8 cellular contexts compared by ENCODE assay signal in genomic region chr1:241639040-241639652, GRCh38. TPM values are rescaled to one million over a fixed set of nuclear protein-coding genes. Genes with fewer than 3 reads are reported as not detected.
DNase-seq lines count a peak whose midpoint lies in the region; ATAC-seq and TF ChIP-seq lines count a peak whose summit lies in the region.

No MANE protein-coding gene starts in this region.

- peaks cover 46% of the 10 kb centered on the region for H3K27me3 Mint-ChIP-seq in endodermal cell (ENCODE audit: insufficient read depth)
- peaks cover 2% of the 10 kb centered on the region for H3K27me3 Mint-ChIP-seq in neural progenitor cell (ENCODE audit: insufficient read depth, low read depth)

- H3K9ac ChIP-seq in endodermal cell (ENCODE audit: extremely low read depth, low read length, poor library complexity, severe bottlenecking) = peak overlapping the region; percentile 6
- peak overlapping the region; percentile 38 for H3K9ac ChIP-seq in neural progenitor cell

- TF ChIP-seq CTCF in A673 (conservative IDR thresholded peaks at IDR 0.05; ENCODE audit: low read depth, low read length) (no peak), GM13977 (IDR thresholded peaks at IDR 0.05; ENCODE audit: extremely low read depth, insufficient read depth, missing control alignments) (no peak), PC-9 (conservative IDR thresholded peaks at IDR 0.05) (no peak), endodermal cell (conservative IDR thresholded peaks at IDR 0.05) (no peak), neural progenitor cell (IDR thresholded peaks at IDR 0.05) (no peak)

- H3K36me3 ChIP-seq in A673 (ENCODE audit: insufficient read depth, low read length, poor library complexity, severe bottlenecking) (no peaks in the 10 kb centered on the region), PC-9 (ENCODE audit: low read depth) (peaks cover 27% of the 10 kb centered on the region), endodermal cell (ENCODE audit: control insufficient read depth, insufficient read depth, low read length) (no peaks in the 10 kb centered on the region), neural progenitor cell (peaks cover 7% of the 10 kb centered on the region)

- peak overlapping the region; percentile 84 for H2AFZ ChIP-seq in PC-9
- H2AFZ ChIP-seq in neural progenitor cell (replicated peaks) = peak overlapping the region; percentile 91

- peak overlapping the region; percentile 72 for H3K4me3 Mint-ChIP-seq in endodermal cell
- peak overlapping the region; percentile 91 for H3K4me3 Mint-ChIP-seq in neural progenitor cell

- in situ Hi-C loops in GM13977 (cut with MboI; ENCODE audit: low pct_unique_long_range_greater_than_20kb, low sequenced_read_pairs, unreplicated experiment) = loop anchor here (10.0 kb wide), 1 partner anchor 196 kb away; no protein-coding TSS in a partner anchor

- H3K9me2 ChIP-seq in PC-9 (ENCODE audit: insufficient read depth) = no peaks in the 10 kb centered on the region

- intact Hi-C loops in A673 (cut with micrococcal nuclease; ENCODE audit: unreplicated experiment) (no loop called here), PC-9 (cut with micrococcal nuclease; ENCODE audit: unreplicated experiment) (no loop called here)

- H3K27ac Mint-ChIP-seq in endodermal cell = peak overlapping the region; percentile 75
- peak overlapping the region; percentile 92 for H3K27ac Mint-ChIP-seq in neural progenitor cell

- CTCF ChIA-PET in A673 (lab: Charles Lee) = no interaction called here
- CTCF ChIA-PET in PC-9 (lab: Charles Lee) = interaction anchor here (0.6 kb wide), 1 partner anchor 787 kb away, joined by 6 read pairs; no protein-coding TSS in a partner anchor

- DNase-seq in A673 (ENCODE audit: low spot score) (peak; percentile 1), GM13977 (ENCODE audit: low spot score) (peak; percentile 20), PC-9 (peak in 1 of 2 experiments; percentile 21), endodermal cell (no peak), neural progenitor cell (ENCODE audit: low spot score) (no peak), NCI-H1105 treated with DMSO at 0.1 percent for 48 hours (lab: John Stamatoyannopoulos, UW) (no peak), NCI-H2081 (lab: John Stamatoyannopoulos, UW) (no peak)

- H3K9me3 ChIP-seq in A673 (ENCODE audit: low read depth, low read length, poor library complexity, severe bottlenecking) (no peaks in the 10 kb centered on the region), PC-9 (ENCODE audit: insufficient read depth, low read depth) (peaks cover 3% of the 10 kb centered on the region; the same call in 1 of the 2 replicates), endodermal cell (ENCODE audit: control insufficient read depth, low read length) (peaks cover 22% of the 10 kb centered on the region), neural progenitor cell (ENCODE audit: low read depth) (no peaks in the 10 kb centered on the region)

- peaks cover 20% of the 10 kb centered on the region for H3K36me3 Mint-ChIP-seq in endodermal cell (ENCODE audit: low read depth)
- peaks cover 43% of the 10 kb centered on the region for H3K36me3 Mint-ChIP-seq in neural progenitor cell

- H3K4me1 ChIP-seq in A673 (ENCODE audit: insufficient read depth, low read length, poor library complexity, severe bottlenecking) (no peaks in the 10 kb centered on the region), PC-9 (replicated peaks; ENCODE audit: insufficient read depth) (peaks cover 46% of the 10 kb centered on the region), endodermal cell (ENCODE audit: control insufficient read depth, insufficient read depth, low read length) (no peaks in the 10 kb centered on the region), neural progenitor cell (peaks cover 18% of the 10 kb centered on the region)

- ATAC-seq in GM19328 (IDR thresholded peaks at IDR 0.05; ENCODE audit: unreplicated experiment) = no peak

- H3K27ac ChIP-seq in A673 (ENCODE audit: low read depth, low read length, poor library complexity, severe bottlenecking) = peak overlapping the region; percentile 50
- peak overlapping the region; percentile 68 for H3K27ac ChIP-seq in PC-9
- H3K27ac ChIP-seq in endodermal cell (ENCODE audit: low read depth, low read length) = no peak overlapping the region
- H3K27ac ChIP-seq in neural progenitor cell = no peak overlapping the region

- H3K9me3 Mint-ChIP-seq in endodermal cell (peaks cover 22% of the 10 kb centered on the region), neural progenitor cell (peaks cover 35% of the 10 kb centered on the region)

- 4 to 7% methylated on average over 5 to 10 of the region's 10 CpGs for WGBS in endodermal cell (ENCODE audit: insufficient coverage in 1 of 2, insufficient read length in 1 of 2), 2 experiments

- H3K4me3 ChIP-seq in A673 (ENCODE audit: low read depth, low read length, poor library complexity, severe bottlenecking) (peak overlapping the region; percentile 70), PC-9 (peak overlapping the region; percentile 78), endodermal cell (ENCODE audit: low read length) (peak overlapping the region; percentile 83), neural progenitor cell (peak overlapping the region; percentile 82)

- H3F3A ChIP-seq in PC-9 (ENCODE audit: insufficient read depth, low read depth) = peaks cover 37% of the 10 kb centered on the region
- no peaks in the 10 kb centered on the region for H3F3A ChIP-seq in neural progenitor cell (ENCODE audit: low read depth)

- POLR2A ChIA-PET in A673 (lab: Charles Lee; ENCODE audit: low non-redundant PET) = no interaction called here
- POLR2A ChIA-PET in PC-9 (lab: Charles Lee; ENCODE audit: unreplicated experiment) = no interaction called here

- H3K4me1 Mint-ChIP-seq in endodermal cell (peaks cover 18% of the 10 kb centered on the region), neural progenitor cell (peaks cover 22% of the 10 kb centered on the region)

- BruUV-seq in A673 (replicated peaks; lab: Mats Ljungman, UMichigan) (TSS peak; percentile 52), PC-9 (replicated peaks; lab: Mats Ljungman, UMichigan) (TSS peak; percentile 43)

- H3K27me3 ChIP-seq in A673 (replicated peaks; ENCODE audit: insufficient read depth, low read depth, low read length, poor library complexity) (no peaks in the 10 kb centered on the region), PC-9 (ENCODE audit: insufficient read depth, low read depth) (no peaks in the 10 kb centered on the region), endodermal cell (ENCODE audit: control insufficient read depth, insufficient read depth, low read length, poor library complexity, severe bottlenecking) (peaks cover 53% of the 10 kb centered on the region), neural progenitor cell (no peaks in the 10 kb centered on the region)

- H3K79me2 ChIP-seq in PC-9 (ENCODE audit: low read depth) (peaks cover 53% of the 10 kb centered on the region), neural progenitor cell (ENCODE audit: low read depth) (peaks cover 53% of the 10 kb centered on the region)

- H4K20me1 ChIP-seq in PC-9 (ENCODE audit: insufficient read depth) = no peaks in the 10 kb centered on the region
- H4K20me1 ChIP-seq in neural progenitor cell (ENCODE audit: low read depth) = peaks cover 24% of the 10 kb centered on the region

- H3K4me2 ChIP-seq in PC-9 = peak overlapping the region; percentile 100
- H3K4me2 ChIP-seq in neural progenitor cell = peak overlapping the region; percentile 97

RNA-seq across cellular contexts. Expression of gene CHML, which starts 1.0 kb away (rescaled TPM):
- total RNA-seq in A673 (2021) = 10.6 and 11.9 TPM in 2 replicates
- total RNA-seq in PC-9 (2021) = 34.6 and 47.8 TPM in 2 replicates
- 10 to 100 TPM; 16.4 to 28.5 TPM for total RNA-seq in endodermal cell
- 20.4 TPM for polyA plus RNA-seq in endodermal cell (2013, experiment 1 of 2)
- polyA plus RNA-seq in endodermal cell (2013, experiment 2 of 2) = 19.8 TPM
- total RNA-seq in neural progenitor cell (ENCODE audit: low replicate concordance) = 31.4 and 43.6 TPM in 2 replicates

RNA-seq across cellular contexts. Expression of gene OPN3, which starts 1.0 kb away (rescaled TPM):
- total RNA-seq in A673 (2021) (12.6 and 14.2 TPM in 2 replicates), PC-9 (2021) (53.2 and 62.7 TPM in 2 replicates), endodermal cell (10 to 100 TPM in 1 of 2 donors, 1 to 10 TPM in 1; 9.0 to 22.5 TPM), neural progenitor cell (ENCODE audit: low replicate concordance) (37.8 and 53.5 TPM in 2 replicates)
- polyA plus RNA-seq in endodermal cell (2013, experiment 1 of 2) = 43.6 TPM
- 39.9 TPM for polyA plus RNA-seq in endodermal cell (2013, experiment 2 of 2)

RNA-seq across cellular contexts. Expression of gene WDR64, which starts 12.9 kb away (rescaled TPM):
- total RNA-seq in A673 (2021) (not detected in 2 replicates), PC-9 (2021) (not detected in 2 replicates), endodermal cell (not detected), neural progenitor cell (ENCODE audit: low replicate concordance) (not detected in 2 replicates)
- not detected for polyA plus RNA-seq in endodermal cell (2013, experiment 1 of 2)
- not detected for polyA plus RNA-seq in endodermal cell (2013, experiment 2 of 2)

Comparison
In these comparisons a context has a peak if more than half of its experiments do, and no peak if none do; other contexts are left out.
1. DNase-seq: peak in A673 (single experiment) and GM13977 (single experiment); none in endodermal cell (single experiment), neural progenitor cell (single experiment), NCI-H1105 treated with DMSO at 0.1 percent for 48 hours (single experiment) and NCI-H2081 (0 of 2).
2. H3K27ac ChIP-seq: peak in A673 (single experiment) and PC-9 (single experiment); none in endodermal cell (single experiment) and neural progenitor cell (single experiment).
3. Peak in every context shown above with its lines, with median percentiles within 50 percentile points of each other: H3K4me3 ChIP-seq.